ENCODE assay signal across 18 cellular contexts in genomic region chr17:4974064-4974670, GRCh38. TPM values are rescaled to one million over a fixed set of nuclear protein-coding genes. Genes with fewer than 3 reads are reported as not detected.
DNase-seq lines count a peak whose midpoint lies in the region; ATAC-seq and TF ChIP-seq lines count a peak whose summit lies in the region.
"Had no signal": no experiment of that assay in that cellular context is flagged by ENCODE, and none has a peak within 500 bp of the region (broad histone marks: within the 10 kb centered on the region; RNA-seq: fewer than 3 reads in every experiment).

No MANE protein-coding gene starts in this region.

- H3K27ac ChIP-seq in lower lobe of right lung = no peak overlapping the region
- H3K27ac ChIP-seq in thoracic aorta = peak overlapping the region; percentile 20 to 33
- H3K27ac ChIP-seq: KMS-11, parathyroid adenoma had no signal

- intact Hi-C loops in lower lobe of right lung (cut with DNase I) (no loop called here), sciatic nerve (cut with DNase I) (no loop called here)

- peaks cover 91% of the 10 kb centered on the region for H3K36me3 ChIP-seq in lower lobe of right lung
- peaks cover 46% of the 10 kb centered on the region for H3K36me3 ChIP-seq in thoracic aorta

- H3K27ac Mint-ChIP-seq in activated naive CD4-positive, alpha-beta T cell treated with anti-CD3 and anti-CD28 coated beads, Interleukin-2, amount 50 U/mL, for 72 hours = peak overlapping the region; percentile 73 to 75
- H3K27ac Mint-ChIP-seq: T-helper 2 cell treated with Interferon-gamma antibody and Interleukin-4, amounts not matched to agents 5 μg/mL and 100 μg/mL, for 36 hours had no signal

- no peak overlapping the region for H3K4me3 ChIP-seq in lower lobe of right lung
- no peak overlapping the region for H3K4me3 ChIP-seq in thoracic aorta

- no peak for DNase-seq in activated naive CD4-positive, alpha-beta T cell treated with anti-CD3 and anti-CD28 coated beads, Interleukin-2, amount 50 U/mL, for 72 hours (ENCODE audit: low spot score in 2 of 2)
- no peak for DNase-seq in activated naive CD4-positive, alpha-beta T cell (lab: John Stamatoyannopoulos, UW)
- DNase-seq in cerebellum (ENCODE audit: low spot score) = peak; percentile 41
- DNase-seq in lower lobe of right lung = no peak
- DNase-seq in thoracic aorta (ENCODE audit: low spot score) = no peak
- DNase-seq in sciatic nerve (ENCODE audit: low spot score) = no peak
- no peak for DNase-seq in ureter (ENCODE audit: low spot score)
- no peak for DNase-seq in COLO829 (ENCODE audit: low spot score)
- DNase-seq: activated CD4-positive, CD25-positive, alpha-beta regulatory T cell; caudate nucleus; H7; NCI-H1092; NCI-H524 treated with DMSO at 0.1 percent for 48 hours; stimulated activated CD4-positive, alpha-beta T cell treated with anti-CD3 and anti-CD28 coated beads, Interleukin-12 subunit alpha, Interleukin-12 subunit beta, amount 100 ng/mL, for 4 hours; stimulated activated naive CD4-positive, alpha-beta T cell had no signal

- H3K36me3 Mint-ChIP-seq in activated naive CD4-positive, alpha-beta T cell treated with anti-CD3 and anti-CD28 coated beads, Interleukin-2, amount 50 U/mL, for 72 hours = peaks cover 6 to 9% of the 10 kb centered on the region in 2 donors

- no peak for ATAC-seq in activated naive CD4-positive, alpha-beta T cell treated with anti-CD3 and anti-CD28 coated beads, Interleukin-2, amount 50 U/mL, for 72 hours
- ATAC-seq in lower lobe of right lung = peak; percentile 1 to 20
- no peak for ATAC-seq in thoracic aorta (ENCODE audit: insufficient number of reproducible peaks, low FRiP score, low read depth)
- ATAC-seq in sciatic nerve = no peak

- H3K4me1 ChIP-seq in lower lobe of right lung = peaks cover 39% of the 10 kb centered on the region
- H3K4me1 ChIP-seq in thoracic aorta (ENCODE audit: control insufficient read depth in 1 of 2, low read depth in 2 of 2) = peaks cover 0 to 25% of the 10 kb centered on the region in 2 donors
- H3K4me1 ChIP-seq: parathyroid adenoma had no signal

- H3K9me3 Mint-ChIP-seq in activated naive CD4-positive, alpha-beta T cell treated with anti-CD3 and anti-CD28 coated beads, Interleukin-2, amount 50 U/mL, for 72 hours = no peaks in the 10 kb centered on the region
- H3K9me3 Mint-ChIP-seq: T-helper 2 cell treated with Interferon-gamma antibody and Interleukin-4, amounts not matched to agents 5 μg/mL and 100 μg/mL, for 36 hours had no signal

- TF ChIP-seq CTCF in lower lobe of right lung (IDR thresholded peaks at IDR 0.05) (no peak), thoracic aorta (IDR thresholded peaks at IDR 0.05) (no peak)

- H3K27me3 ChIP-seq in lower lobe of right lung (ENCODE audit: low read depth) (no peaks in the 10 kb centered on the region), thoracic aorta (replicated peaks; ENCODE audit: insufficient read depth) (no peaks in the 10 kb centered on the region)

- H3K9me3 ChIP-seq in lower lobe of right lung = no peaks in the 10 kb centered on the region
- no peaks in the 10 kb centered on the region for H3K9me3 ChIP-seq in thoracic aorta

RNA-seq across cellular contexts. Expression of gene SPAG7, which starts 6.5 kb away (rescaled TPM):
- 10 to 100 TPM; 70.3 to 94.6 TPM for total RNA-seq in activated naive CD4-positive, alpha-beta T cell treated with anti-CD3 and anti-CD28 coated beads, Interleukin-2, amount 50 U/mL, for 72 hours
- 24.0 TPM for total RNA-seq in cerebellum
- 56.3 TPM for total RNA-seq in lower lobe of right lung
- total RNA-seq in thoracic aorta = 10 to 100 TPM; 32.3 to 43.1 TPM
- 50.8 TPM for total RNA-seq in sciatic nerve
- 66.4 TPM for total RNA-seq in ureter

RNA-seq across cellular contexts. Expression of gene CAMTA2, which starts 13.3 kb away (rescaled TPM):
- 10 to 100 TPM; 66.2 to 82.3 TPM for total RNA-seq in activated naive CD4-positive, alpha-beta T cell treated with anti-CD3 and anti-CD28 coated beads, Interleukin-2, amount 50 U/mL, for 72 hours
- total RNA-seq in cerebellum (10.0 TPM), lower lobe of right lung (49.9 TPM), thoracic aorta (10 to 100 TPM; 31.3 to 34.0 TPM), sciatic nerve (62.9 TPM), ureter (86.0 TPM)

RNA-seq across cellular contexts. Expression of gene INCA1, which starts 23.2 kb away (rescaled TPM):
- total RNA-seq in activated naive CD4-positive, alpha-beta T cell treated with anti-CD3 and anti-CD28 coated beads, Interleukin-2, amount 50 U/mL, for 72 hours = 1 to 10 TPM in 1 of 2 donors, under 1 TPM in 1; 0.53 to 2.6 TPM
- total RNA-seq in cerebellum (0.27 TPM), lower lobe of right lung (1.9 TPM), thoracic aorta (1 to 10 TPM in 1 of 2 donors, not detected in 1; 1.2 TPM), sciatic nerve (1.6 TPM), ureter (1.1 TPM)

RNA-seq across cellular contexts. Expression of gene ENO3, which starts 23.2 kb away (rescaled TPM):
- total RNA-seq in activated naive CD4-positive, alpha-beta T cell treated with anti-CD3 and anti-CD28 coated beads, Interleukin-2, amount 50 U/mL, for 72 hours = 10 to 100 TPM; 32.1 to 47.9 TPM
- 3.3 TPM for total RNA-seq in cerebellum
- total RNA-seq in lower lobe of right lung = 8.2 TPM
- 1 to 10 TPM; 2.5 to 2.7 TPM for total RNA-seq in thoracic aorta
- total RNA-seq in sciatic nerve = 5.1 TPM
- total RNA-seq in ureter = 6.2 TPM

RNA-seq across cellular contexts. Expression of gene KIF1C, which starts 23.6 kb away (rescaled TPM):
- total RNA-seq in activated naive CD4-positive, alpha-beta T cell treated with anti-CD3 and anti-CD28 coated beads, Interleukin-2, amount 50 U/mL, for 72 hours = 10 to 100 TPM; 37.9 to 42.4 TPM
- 15.2 TPM for total RNA-seq in cerebellum
- 182 TPM for total RNA-seq in lower lobe of right lung
- total RNA-seq in thoracic aorta = 100 to 1,000 TPM; 113 to 152 TPM
- 143 TPM for total RNA-seq in sciatic nerve
- total RNA-seq in ureter = 141 TPM

Comparison
In these comparisons a context has a peak if more than half of its experiments do, and no peak if none do; other contexts are left out.
1. ATAC-seq: peak in lower lobe of right lung (2 of 2); none in activated naive CD4-positive, alpha-beta T cell treated with anti-CD3 and anti-CD28 coated beads, Interleukin-2, amount 50 U/mL, for 72 hours (0 of 2), thoracic aorta (single experiment) and sciatic nerve (single experiment).